22 cellular contexts compared by ENCODE assay signal in the genomic region with DNA sequence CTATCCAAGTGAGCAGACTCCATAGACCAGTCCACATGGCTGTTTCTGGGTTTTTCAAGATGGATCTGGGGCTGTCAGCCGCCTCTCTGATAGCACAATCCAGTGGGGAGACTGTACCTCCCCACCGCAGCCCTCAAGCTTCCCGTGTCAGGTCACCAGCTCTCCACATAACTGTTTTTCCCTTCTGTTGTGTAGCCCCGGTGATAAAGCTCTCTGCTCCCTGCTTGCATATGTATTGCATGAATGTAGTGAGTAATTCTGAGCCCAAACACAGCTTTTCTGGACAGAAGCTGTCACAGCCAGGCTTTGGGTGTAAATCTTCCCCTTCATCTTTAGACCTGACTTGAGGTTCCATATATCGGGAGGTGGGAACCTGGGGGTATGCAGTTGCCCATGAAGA. TPM values are rescaled to one million over a fixed set of nuclear protein-coding genes. Genes with fewer than 3 reads are reported as not detected.
DNase-seq lines count a peak whose midpoint lies in the region; ATAC-seq, FAIRE-seq and TF ChIP-seq lines count a peak whose summit lies in the region.
"Had no signal": no experiment of that assay in that cellular context is flagged by ENCODE, and none has a peak within 500 bp of the region (broad histone marks: within the 10 kb centered on the region; RNA-seq: fewer than 3 reads in every experiment).

No MANE protein-coding gene starts in this region.

- peak; percentile 83 for DNase-seq in ELR (ENCODE audit: low read depth)
- DNase-seq in amniotic stem cell (lab: John Stamatoyannopoulos, UW) = peak; percentile 27
- DNase-seq in fibroblast of pulmonary artery (ENCODE audit: low read depth) = peak; percentile 17
- DNase-seq in gastrocnemius medialis = no peak
- no peak for DNase-seq in small intestine
- no peak for DNase-seq in activated T-cell treated with anti-CD3 and anti-CD28 coated beads, Interleukin-2, amount 50 U/mL, for 1 hour
- no peak for DNase-seq in activated T-cell treated with anti-CD3 and anti-CD28 coated beads, Interleukin-2, amount 50 U/mL, for 48 hours
- DNase-seq: activated B cell treated with CpG ODN at 0.5 μM for 24 hours; activated CD8-positive, alpha-beta memory T cell treated with anti-CD3 and anti-CD28 coated beads for 24 hours; dermis blood vessel endothelial cell; GDM1; heart right ventricle; kidney; MV-4-11; NCI-H2029 treated with DMSO at 0.1 percent for 48 hours; NCI-H510A; SHP77 had no signal

- intact Hi-C loops in gastrocnemius medialis (cut with DNase I; ENCODE audit: low total_unique reads) = loop anchor here (2.0 to 5.0 kb wide), 2 partner anchors 31 to 71 kb away; a partner anchor contains a TSS

- H3K27ac ChIP-seq in gastrocnemius medialis (peak overlapping the region; percentile 80 to 90 (median 84)), small intestine (ENCODE audit: low read depth in 1 of 2, low read length in 1 of 2) (no peak overlapping the region)
- H3K27ac ChIP-seq: heart right ventricle, neural progenitor cell, vagina had no signal

- H3K4me1 ChIP-seq in gastrocnemius medialis (peaks cover 18 to 26% of the 10 kb centered on the region in 2 donors), small intestine (ENCODE audit: control insufficient read depth in 2 of 2, insufficient read depth in 1 of 2, low read depth in 1 of 2, low read length in 1 of 2) (no peaks in the 10 kb centered on the region)
- H3K4me1 ChIP-seq: heart right ventricle, neural progenitor cell, vagina had no signal

- H3K9me3 ChIP-seq in gastrocnemius medialis (no peaks in the 10 kb centered on the region), small intestine (ENCODE audit: control insufficient read depth, low read depth) (no peaks in the 10 kb centered on the region)
- H3K9me3 ChIP-seq: heart right ventricle, vagina had no signal

- no peak for FAIRE-seq in small intestine (lab: Jason Lieb, UNC)
- FAIRE-seq: kidney had no signal

- H3K27me3 ChIP-seq in gastrocnemius medialis = no peaks in the 10 kb centered on the region
- no peaks in the 10 kb centered on the region for H3K27me3 ChIP-seq in small intestine (ENCODE audit: control insufficient read depth in 2 of 2, insufficient read depth in 2 of 2, low read length in 2 of 2)
- H3K27me3 ChIP-seq: heart right ventricle, neural progenitor cell, vagina had no signal

- H3K4me3 ChIP-seq in fibroblast of pulmonary artery (replicated peaks; ENCODE audit: low read depth, low read length) = no peak overlapping the region
- no peak overlapping the region for H3K4me3 ChIP-seq in gastrocnemius medialis
- no peak overlapping the region for H3K4me3 ChIP-seq in small intestine (ENCODE audit: low read depth in 1 of 2, low read length in 2 of 2)
- H3K4me3 ChIP-seq: heart right ventricle, neural progenitor cell, vagina had no signal

- in situ Hi-C loops in gastrocnemius medialis (cut with MboI; ENCODE audit: low sequenced_read_pairs in 4 of 4) = no loop called here

- peaks cover 0 to 11% of the 10 kb centered on the region in 2 donors for H3K36me3 ChIP-seq in gastrocnemius medialis
- H3K36me3 ChIP-seq in small intestine (ENCODE audit: control insufficient read depth in 2 of 2, insufficient read depth in 2 of 2, low read length in 2 of 2) = no peaks in the 10 kb centered on the region
- H3K36me3 ChIP-seq: neural progenitor cell had no signal

- 84 to 91% (median 91%) methylated on average over 5 of the region's 5 CpGs for WGBS in small intestine, 3 donors

- TF ChIP-seq CTCF in fibroblast of pulmonary artery (IDR thresholded peaks at IDR 0.05; ENCODE audit: low read length, missing control alignments) = no peak
- TF ChIP-seq CTCF in gastrocnemius medialis (IDR thresholded peaks at IDR 0.05 in 4 of 5, conservative IDR thresholded peaks at IDR 0.05 in 1 of 5) = no peak

- no peak for TF ChIP-seq POLR2A in gastrocnemius medialis (IDR thresholded peaks at IDR 0.05)

- ATAC-seq in gastrocnemius medialis (no peak), HG03175 (IDR thresholded peaks at IDR 0.05; ENCODE audit: unreplicated experiment) (no peak)
- ATAC-seq: activated T-helper 17 cell treated with anti-CD3 and anti-CD28 coated beads, Interleukin-2, amount 50 U/mL, for 72 hours; heart right ventricle had no signal

RNA-seq across cellular contexts. Expression of a gene that starts 23.1 kb away (rescaled TPM):
- not detected for total RNA-seq in gastrocnemius medialis
- polyA plus RNA-seq in small intestine = under 1 TPM in 1 of 3 donors, not detected in 2; 0.12 TPM
- total RNA-seq: activated B cell treated with CpG ODN at 0.5 μM for 24 hours, dermis blood vessel endothelial cell, epithelial cell of proximal tubule, vagina had no signal

RNA-seq across cellular contexts. Expression of a gene that starts 31.7 kb away (rescaled TPM):
- 10 to 100 TPM; 16.9 to 38.6 (median 26.3) TPM for total RNA-seq in gastrocnemius medialis
- 10 to 100 TPM in 2 of 3 donors, 1 to 10 TPM in 1; 3.4 to 16.8 (median 13.0) TPM for polyA plus RNA-seq in small intestine

RNA-seq across cellular contexts. Expression of a gene that starts 32.2 kb away (rescaled TPM):
- not detected for total RNA-seq in gastrocnemius medialis
- polyA plus RNA-seq in small intestine = under 1 TPM in 1 of 3 donors, not detected in 2; 0.01 TPM
- total RNA-seq: activated B cell treated with CpG ODN at 0.5 μM for 24 hours, dermis blood vessel endothelial cell, epithelial cell of proximal tubule had no signal

RNA-seq across cellular contexts. Expression of a gene that starts 51.4 kb away (rescaled TPM):
- 10 to 100 TPM in 2 of 4 donors, 1 to 10 TPM in 2; 3.2 to 10.6 (median 9.6) TPM for total RNA-seq in gastrocnemius medialis
- 10 to 100 TPM; 13.2 to 24.0 (median 23.8) TPM for polyA plus RNA-seq in small intestine

Comparison
In these comparisons a context has a peak if more than half of its experiments do, and no peak if none do; other contexts are left out.
1. DNase-seq: peak in ELR (single experiment), amniotic stem cell (single experiment) and fibroblast of pulmonary artery (single experiment); none in gastrocnemius medialis (0 of 2), small intestine (single experiment), activated T-cell treated with anti-CD3 and anti-CD28 coated beads, Interleukin-2, amount 50 U/mL, for 1 hour (single experiment) and activated T-cell treated with anti-CD3 and anti-CD28 coated beads, Interleukin-2, amount 50 U/mL, for 48 hours (0 of 2).
2. H3K27ac ChIP-seq: peak in gastrocnemius medialis (4 of 4); none in small intestine (0 of 2).